In genomic region chr11:132579686-132580085, GRCh38 we compare ENCODE assay signal across 23 cellular contexts.
"Had no signal": no experiment of that assay in that cellular context is flagged by ENCODE, and none has a peak within 500 bp of the region (broad histone marks: within the 10 kb centered on the region; RNA-seq: fewer than 3 reads in every experiment).

No MANE protein-coding gene starts in this region.

- H3K27me3 Mint-ChIP-seq: naive B cell; natural killer cell treated with Interleukin-12 subunit alpha and Interleukin-12 subunit beta and Interleukin-15 and Interleukin-18, amount 100 ng/mL, for 72 hours; stimulated activated naive CD8-positive, alpha-beta T cell treated with anti-CD3 and anti-CD28 coated beads, Interleukin-15, amount 100 ng/mL, for 72 hours had no signal

- H3K9me3 ChIP-seq: gastrocnemius medialis, lower lobe of right lung, ovary, suprapubic skin, transverse colon, vagina had no signal

- H3K4me1 Mint-ChIP-seq: stimulated activated naive CD8-positive, alpha-beta T cell treated with anti-CD3 and anti-CD28 coated beads, Interleukin-15, amount 100 ng/mL, for 72 hours had no signal

- H3K36me3 Mint-ChIP-seq: naive B cell; natural killer cell treated with Interleukin-12 subunit alpha and Interleukin-12 subunit beta and Interleukin-15 and Interleukin-18, amount 100 ng/mL, for 72 hours had no signal

- H3K36me3 ChIP-seq: gastrocnemius medialis, lower lobe of right lung, ovary, suprapubic skin, transverse colon, vagina had no signal

- ATAC-seq: gastrocnemius medialis; left ventricle myocardium superior; lower lobe of right lung; mucosa of descending colon; natural killer cell treated with Interleukin-12 subunit alpha and Interleukin-12 subunit beta and Interleukin-15 and Interleukin-18, amount 100 ng/mL, for 72 hours; sciatic nerve; stimulated activated naive CD8-positive, alpha-beta T cell treated with anti-CD3 and anti-CD28 coated beads, Interleukin-15, amount 100 ng/mL, for 72 hours had no signal

- H3K27ac Mint-ChIP-seq: naive B cell; natural killer cell treated with Interleukin-12 subunit alpha and Interleukin-12 subunit beta and Interleukin-15 and Interleukin-18, amount 100 ng/mL, for 72 hours; stimulated activated naive CD8-positive, alpha-beta T cell treated with anti-CD3 and anti-CD28 coated beads, Interleukin-15, amount 100 ng/mL, for 72 hours had no signal

- H3K27me3 ChIP-seq: dorsolateral prefrontal cortex, gastrocnemius medialis, ovary, suprapubic skin, transverse colon, vagina had no signal

- H3K4me2 ChIP-seq: smooth muscle cell had no signal

- H3K4me3 ChIP-seq: dorsolateral prefrontal cortex, gastrocnemius medialis, lower lobe of right lung, mucosa of descending colon, ovary, smooth muscle cell, suprapubic skin, transverse colon, vagina had no signal

- H3K4me3 Mint-ChIP-seq: naive B cell; natural killer cell treated with Interleukin-12 subunit alpha and Interleukin-12 subunit beta and Interleukin-15 and Interleukin-18, amount 100 ng/mL, for 72 hours; stimulated activated naive CD8-positive, alpha-beta T cell treated with anti-CD3 and anti-CD28 coated beads, Interleukin-15, amount 100 ng/mL, for 72 hours had no signal

- H3K4me1 ChIP-seq: gastrocnemius medialis, lower lobe of right lung, suprapubic skin, transverse colon, vagina had no signal

- DNase-seq: dorsolateral prefrontal cortex; effector CD4-positive, alpha-beta T cell; foreskin fibroblast; gastrocnemius medialis; head of caudate nucleus; left ventricle myocardium superior; lower lobe of right lung; mucosa of descending colon; naive B cell; occipital lobe; ovary; stimulated activated CD4-positive, alpha-beta T cell treated with anti-CD3 and anti-CD28 coated beads, Interleukin-12 subunit alpha, Interleukin-12 subunit beta, amount 100 ng/mL, for 4 hours; stimulated activated CD4-positive, alpha-beta T cell treated with anti-CD3 and anti-CD28 coated beads, Interleukin-1b, Interleukin-23, amount 100 ng/mL, for 48 hours; stimulated activated CD4-positive, alpha-beta T cell treated with anti-CD3 and anti-CD28 coated beads, Interleukin-4, amount 100 ng/mL, for 1 hour; stimulated activated CD8-positive, alpha-beta memory T cell treated with anti-CD3 and anti-CD28 coated beads, Interleukin-4, amount 100 ng/mL, for 48 hours; stimulated activated naive CD4-positive, alpha-beta T cell; stimulated activated naive CD8-positive, alpha-beta T cell treated with anti-CD3 and anti-CD28 coated beads, Interleukin-15, amount 100 ng/mL, for 72 hours; transverse colon had no signal

- H3K27ac ChIP-seq: dorsolateral prefrontal cortex, gastrocnemius medialis, lower lobe of right lung, ovary, suprapubic skin, transverse colon, vagina had no signal
